In genomic region chr2:191026377-191026776, GRCh38 we compare ENCODE assay signal across 23 cellular contexts. TPM values are rescaled to one million over a fixed set of nuclear protein-coding genes. Genes with fewer than 3 reads are reported as not detected.
DNase-seq lines count a peak whose midpoint lies in the region; ATAC-seq and TF ChIP-seq lines count a peak whose summit lies in the region.
"Had no signal": no experiment of that assay in that cellular context is flagged by ENCODE, and none has a peak within 500 bp of the region (broad histone marks: within the 10 kb centered on the region; RNA-seq: fewer than 3 reads in every experiment).

No MANE protein-coding gene starts in this region.

- no peaks in the 10 kb centered on the region for H3K27me3 ChIP-seq in IMR-90 (ENCODE audit: control insufficient read depth, insufficient read depth, low read length)

- dilution Hi-C loops in IMR-90 (cut with HindIII; ENCODE audit: low sequenced_read_pairs, unreplicated experiment), result no loop called here

- no peak overlapping the region for H3K4me3 ChIP-seq in IMR-90 (ENCODE audit: insufficient read depth, low read depth, low read length)
- H3K4me3 ChIP-seq: A549, GM23338 had no signal

- no peak overlapping the region for H2BK20ac ChIP-seq in IMR-90 (ENCODE audit: low read depth, low read length)

- H3K18ac ChIP-seq in IMR-90 (ENCODE audit: low read depth, low read length), result no peak overlapping the region

- no peak overlapping the region for H3K27ac ChIP-seq in IMR-90 (ENCODE audit: insufficient read depth, low read length)
- H3K27ac ChIP-seq: KMS-11 had no signal

- no peak overlapping the region for H2AFZ ChIP-seq in IMR-90 (replicated peaks; ENCODE audit: low read length, poor library complexity)
- H2AFZ ChIP-seq: GM23338 had no signal

- H4K8ac ChIP-seq in IMR-90 (ENCODE audit: low read depth in 2 of 2, low read length in 2 of 2), result no peak overlapping the region

- POLR2A ChIA-PET in IMR-90 (lab: Charles Lee; ENCODE audit: unreplicated experiment), result no interaction called here

- H3K79me1 ChIP-seq in IMR-90 (ENCODE audit: low read depth in 1 of 2, low read length in 2 of 2), result peaks cover 6 to 16% of the 10 kb centered on the region in 2 experiments; a peak in 3 of 4 replicates

- H3K56ac ChIP-seq in IMR-90 (ENCODE audit: extremely low read depth, insufficient read depth, low read length), result no peak overlapping the region

- no peak overlapping the region for H3K4me2 ChIP-seq in IMR-90 (ENCODE audit: low read depth, low read length)
- H3K4me2 ChIP-seq: A549, GM23338, KMS-11 had no signal

- no peak overlapping the region for H2BK120ac ChIP-seq in IMR-90 (ENCODE audit: low read depth, low read length)

- H3K23ac ChIP-seq in IMR-90 (ENCODE audit: low read depth, low read length), result no peak overlapping the region

- H3K14ac ChIP-seq in IMR-90 (replicated peaks; ENCODE audit: low read depth, low read length), result no peak overlapping the region

- no peaks in the 10 kb centered on the region for H3K27me3 Mint-ChIP-seq in activated T-cell treated with anti-CD3 and anti-CD28 coated beads, Interleukin-2, amount 50 U/mL, for 4 hours (ENCODE audit: low read depth)
- no peaks in the 10 kb centered on the region for H3K27me3 Mint-ChIP-seq in central memory CD8-positive, alpha-beta T cell
- H3K27me3 Mint-ChIP-seq in natural killer cell treated with Interleukin-12 subunit alpha and Interleukin-12 subunit beta and Interleukin-15 and Interleukin-18, amount 100 ng/mL, for 72 hours, result no peaks in the 10 kb centered on the region

- no peak overlapping the region for H3K4ac ChIP-seq in IMR-90 (ENCODE audit: low read depth, low read length)

- intact Hi-C loops in IMR-90 (cut with micrococcal nuclease), result no loop called here

- in situ Hi-C loops in IMR-90 (cut with MboI; ENCODE audit: low sequenced_read_pairs), result no loop called here

- CTCF ChIA-PET in IMR-90 (lab: Yijun Ruan, JAX), result no interaction called here

- peaks cover 54% of the 10 kb centered on the region for H3K4me1 Mint-ChIP-seq in activated T-cell treated with anti-CD3 and anti-CD28 coated beads, Interleukin-2, amount 50 U/mL, for 4 hours (ENCODE audit: low read depth)
- H3K4me1 Mint-ChIP-seq in central memory CD8-positive, alpha-beta T cell, result peaks cover 34% of the 10 kb centered on the region
- peaks cover 38 to 57% of the 10 kb centered on the region in 2 donors for H3K4me1 Mint-ChIP-seq in natural killer cell treated with Interleukin-12 subunit alpha and Interleukin-12 subunit beta and Interleukin-15 and Interleukin-18, amount 100 ng/mL, for 72 hours (ENCODE audit: low read depth in 2 of 2)

- no TSS peak for BruUV-seq in IMR-90 (replicated peaks; lab: Mats Ljungman, UMichigan)

- H4K5ac ChIP-seq in IMR-90 (ENCODE audit: low read depth, low read length), result no peak overlapping the region

- H3K4me3 Mint-ChIP-seq in activated T-cell treated with anti-CD3 and anti-CD28 coated beads, Interleukin-2, amount 50 U/mL, for 4 hours, result no peak overlapping the region
- H3K4me3 Mint-ChIP-seq in central memory CD8-positive, alpha-beta T cell, result no peak overlapping the region
- no peak overlapping the region for H3K4me3 Mint-ChIP-seq in natural killer cell treated with Interleukin-12 subunit alpha and Interleukin-12 subunit beta and Interleukin-15 and Interleukin-18, amount 100 ng/mL, for 72 hours
- H3K4me3 Mint-ChIP-seq: GM23338 had no signal

- no peak overlapping the region for H2AK9ac ChIP-seq in IMR-90 (replicated peaks; ENCODE audit: low read depth, low read length, poor library complexity)

- peaks cover 10% of the 10 kb centered on the region for H3K9me1 ChIP-seq in IMR-90 (ENCODE audit: insufficient read depth, low read length)

- no peak for TF ChIP-seq POLR2A in IMR-90 (IDR thresholded peaks at IDR 0.05; ENCODE audit: low read depth, low read length)

- H3K27ac Mint-ChIP-seq in central memory CD8-positive, alpha-beta T cell (ENCODE audit: low read depth), result peak overlapping the region; percentile 66
- H3K27ac Mint-ChIP-seq in natural killer cell treated with Interleukin-12 subunit alpha and Interleukin-12 subunit beta and Interleukin-15 and Interleukin-18, amount 100 ng/mL, for 72 hours, result peak overlapping the region; percentile 84 to 94
- H3K27ac Mint-ChIP-seq: GM23338 had no signal

- H3K9ac ChIP-seq in IMR-90 (ENCODE audit: low read depth, low read length), result no peak overlapping the region
- H3K9ac ChIP-seq: KMS-11 had no signal

- H3K36me3 ChIP-seq in IMR-90 (ENCODE audit: control insufficient read depth, insufficient read depth, low read length), result no peaks in the 10 kb centered on the region

- DNase-seq in activated T-cell treated with anti-CD3 and anti-CD28 coated beads, Interleukin-2, amount 50 U/mL, for 1 hour, result peak; percentile 37
- DNase-seq in activated T-cell treated with anti-CD3 and anti-CD28 coated beads, Interleukin-2, amount 50 U/mL, for 4 hours, result no peak
- no peak for DNase-seq in IMR-90
- no peak for DNase-seq in central memory CD8-positive, alpha-beta T cell (ENCODE audit: low spot score in 2 of 2)
- DNase-seq in natural killer cell treated with Interleukin-12 subunit alpha and Interleukin-12 subunit beta and Interleukin-15 and Interleukin-18, amount 100 ng/mL, for 72 hours (ENCODE audit: low spot score), result no peak
- DNase-seq in dedifferentiated amniotic fluid mesenchymal stem cell (ENCODE audit: extremely low spot score), result no peak
- no peak for DNase-seq in activated effector memory CD4-positive, alpha-beta T cell treated with Interleukin-2 at 50 U/mL for 16 hours
- DNase-seq: activated CD4-positive, CD25-positive, alpha-beta regulatory T cell treated with anti-CD3 and anti-CD28 coated beads, Interleukin-2, amount 50 U/mL, for 72 hours; activated gamma-delta T cell; Caco-2; caudate nucleus; DMS79 treated with DMSO at 0.1 percent for 48 hours; head of caudate nucleus; NCI-H1694; NCI-H2171; NCI-H524; nucleus accumbens; stimulated activated CD8-positive, alpha-beta memory T cell treated with anti-CD3 and anti-CD28 coated beads, Interleukin-4, amount 100 ng/mL, for 48 hours had no signal

- TF ChIP-seq RAD21 in IMR-90 (IDR thresholded peaks at IDR 0.05; ENCODE audit: low read length), result no peak

- ATAC-seq in activated T-cell treated with anti-CD3 and anti-CD28 coated beads, Interleukin-2, amount 50 U/mL, for 4 hours, result no peak
- ATAC-seq in IMR-90 (ENCODE audit: low read depth), result no peak
- ATAC-seq in central memory CD8-positive, alpha-beta T cell (replicated peaks; ENCODE audit: extremely low read depth, poor library complexity, severe bottlenecking), result no peak
- peak in 1 of 2 donors; percentile 47 for ATAC-seq in natural killer cell treated with Interleukin-12 subunit alpha and Interleukin-12 subunit beta and Interleukin-15 and Interleukin-18, amount 100 ng/mL, for 72 hours
- no peak for ATAC-seq in HG03469 (IDR thresholded peaks at IDR 0.05; ENCODE audit: unreplicated experiment)
- ATAC-seq: A549, GM23338, Panc1 had no signal

- no peak overlapping the region; the same call in 1 of the 2 replicates for H2AK5ac ChIP-seq in IMR-90 (ENCODE audit: low read depth, low read length)

- no peak overlapping the region for H2BK5ac ChIP-seq in IMR-90 (ENCODE audit: low read depth, low read length, poor library complexity, severe bottlenecking)

- peak overlapping the region; percentile 28; the same call in 1 of the 3 replicates for H2BK15ac ChIP-seq in IMR-90 (ENCODE audit: low read depth, low read length)

- peaks cover 3% of the 10 kb centered on the region for H3K9me3 Mint-ChIP-seq in activated T-cell treated with anti-CD3 and anti-CD28 coated beads, Interleukin-2, amount 50 U/mL, for 4 hours
- no peaks in the 10 kb centered on the region for H3K9me3 Mint-ChIP-seq in central memory CD8-positive, alpha-beta T cell
- no peaks in the 10 kb centered on the region for H3K9me3 Mint-ChIP-seq in natural killer cell treated with Interleukin-12 subunit alpha and Interleukin-12 subunit beta and Interleukin-15 and Interleukin-18, amount 100 ng/mL, for 72 hours
- H3K9me3 Mint-ChIP-seq: GM23338 had no signal

- no peaks in the 10 kb centered on the region for H3K9me3 ChIP-seq in IMR-90 (ENCODE audit: control insufficient read depth, insufficient read depth, low read length)
- H3K9me3 ChIP-seq: A549, Caco-2 had no signal

- H3K4me1 ChIP-seq in IMR-90 (ENCODE audit: control insufficient read depth, insufficient read depth, low read length), result peaks cover 10% of the 10 kb centered on the region

- H3K36me3 Mint-ChIP-seq in activated T-cell treated with anti-CD3 and anti-CD28 coated beads, Interleukin-2, amount 50 U/mL, for 4 hours (ENCODE audit: insufficient read depth), result peaks cover 23% of the 10 kb centered on the region
- H3K36me3 Mint-ChIP-seq in central memory CD8-positive, alpha-beta T cell (ENCODE audit: insufficient read depth), result peaks cover 19% of the 10 kb centered on the region
- H3K36me3 Mint-ChIP-seq in natural killer cell treated with Interleukin-12 subunit alpha and Interleukin-12 subunit beta and Interleukin-15 and Interleukin-18, amount 100 ng/mL, for 72 hours, result peaks cover 29% of the 10 kb centered on the region

- no CpG with 5 or more reads among the region's 2 CpGs for WGBS in IMR-90 (ENCODE audit: extremely low coverage in 2 of 2, insufficient read length in 1 of 2), 2 experiments

- TF ChIP-seq CTCF in IMR-90 (conservative IDR thresholded peaks at IDR 0.05; ENCODE audit: low read depth, low read length), result no peak

- no peak overlapping the region for H4K91ac ChIP-seq in IMR-90 (ENCODE audit: insufficient read depth, low read depth, low read length)

- H4K20me1 ChIP-seq in IMR-90 (ENCODE audit: insufficient read depth, low read length), result no peaks in the 10 kb centered on the region

TF ChIP-seq in IMR-90, 13 proteins besides CTCF, POLR2A, EP300 and RAD21 (continues in another document):
- TF ChIP-seq MXI1 (IDR thresholded peaks at IDR 0.05; ENCODE audit: borderline replicate concordance, low read depth, low read length) (no peak), BHLHE40 (IDR thresholded peaks at IDR 0.05; ENCODE audit: low read depth, low read length) (no peak), ELK1 (IDR thresholded peaks at IDR 0.05; ENCODE audit: borderline replicate concordance, low read depth, low read length) (no peak)

RNA-seq across cellular contexts. Expression of gene STAT1, which starts 12.4 kb away (rescaled TPM):
- 100 to 1,000 TPM; 222 to 278 (median 268) TPM for total RNA-seq in activated T-cell treated with anti-CD3 and anti-CD28 coated beads, Interleukin-2, amount 50 U/mL, for 4 hours
- total RNA-seq in IMR-90 (2012; rRNA removed), result 67.9 and 80.3 TPM in 2 replicates
- 42.6 and 43.2 TPM in 2 replicates for polyA plus RNA-seq in IMR-90 (2012; rRNA removed)
- polyA plus RNA-seq in IMR-90 (2012; cell fraction: cytosol; rRNA removed), result 17.3 and 19.3 TPM in 2 replicates
- polyA plus RNA-seq in IMR-90 (2012; cell fraction: nucleus; rRNA removed; ENCODE audit: low replicate concordance), result 17.0 and 40.3 TPM in 2 replicates
- 100 to 1,000 TPM; 145 to 252 TPM for total RNA-seq in natural killer cell treated with Interleukin-12 subunit alpha and Interleukin-12 subunit beta and Interleukin-15 and Interleukin-18, amount 100 ng/mL, for 72 hours
